16 cellular contexts compared by ENCODE assay signal in genomic region chr4:124152130-124152529, GRCh38.
"Had no signal": no experiment of that assay in that cellular context is flagged by ENCODE, and none has a peak within 500 bp of the region (broad histone marks: within the 10 kb centered on the region; RNA-seq: fewer than 3 reads in every experiment).

No MANE protein-coding gene starts in this region.

- H3K4me1 ChIP-seq: esophagus squamous epithelium, gastroesophageal sphincter, left lung, right lobe of liver had no signal

- H3K4me3 Mint-ChIP-seq: activated T-cell treated with anti-CD3 and anti-CD28 coated beads, Interleukin-2, amount 50 U/mL, for 4 hours; naive thymus-derived CD8-positive, alpha-beta T cell; type B pancreatic cell had no signal

- H3K27me3 Mint-ChIP-seq: progenitor cell of endocrine pancreas, type B pancreatic cell had no signal

- DNase-seq: activated CD4-positive, alpha-beta T cell treated with anti-CD3 and anti-CD28 coated beads for 1 hour; activated CD4-positive, alpha-beta T cell treated with anti-CD3 and anti-CD28 coated beads, Interleukin-2, amount 50 U/mL, for 48 hours; activated effector memory CD4-positive, alpha-beta T cell treated with anti-CD3 and anti-CD28 coated beads, Interleukin-2, amount 50 U/mL, for 16 hours; activated T-cell treated with anti-CD3 and anti-CD28 coated beads, Interleukin-2, amount 50 U/mL, for 4 hours; amniotic stem cell; esophagus squamous epithelium; left lung; mucosa of descending colon; naive thymus-derived CD8-positive, alpha-beta T cell; nucleus accumbens; right lobe of liver; stimulated activated naive CD4-positive, alpha-beta T cell had no signal

- H3K27ac Mint-ChIP-seq: activated naive CD4-positive, alpha-beta T cell treated with anti-CD3 and anti-CD28 coated beads, Interleukin-2, amount 50 U/mL, for 72 hours; naive thymus-derived CD8-positive, alpha-beta T cell; progenitor cell of endocrine pancreas; type B pancreatic cell had no signal

- H3K27ac ChIP-seq: esophagus squamous epithelium, gastroesophageal sphincter, left lung, right lobe of liver had no signal

- H3K36me3 ChIP-seq: esophagus squamous epithelium, gastroesophageal sphincter, left lung, right lobe of liver had no signal

- H3K36me3 Mint-ChIP-seq: activated naive CD4-positive, alpha-beta T cell treated with anti-CD3 and anti-CD28 coated beads, Interleukin-2, amount 50 U/mL, for 72 hours; naive thymus-derived CD8-positive, alpha-beta T cell; type B pancreatic cell had no signal

- H3K9me3 ChIP-seq: esophagus squamous epithelium, gastroesophageal sphincter, left lung, mucosa of descending colon, right lobe of liver had no signal

- H3K27me3 ChIP-seq: esophagus squamous epithelium, gastroesophageal sphincter, left lung, right lobe of liver had no signal

- H3K4me3 ChIP-seq: esophagus squamous epithelium, gastroesophageal sphincter, left lung, mucosa of descending colon, right lobe of liver had no signal

- H3K4me1 Mint-ChIP-seq: naive thymus-derived CD8-positive, alpha-beta T cell had no signal
